8 cellular contexts compared by ENCODE assay signal in genomic region chr1:155218854-155219591, GRCh38. TPM values are rescaled to one million over a fixed set of nuclear protein-coding genes. Genes with fewer than 3 reads are reported as not detected.
DNase-seq lines count a peak whose midpoint lies in the region; ATAC-seq and TF ChIP-seq lines count a peak whose summit lies in the region.

No MANE protein-coding gene starts in this region.

- no peaks in the 10 kb centered on the region for H3K4me1 ChIP-seq in parathyroid adenoma

- no peak overlapping the region for H3K27ac ChIP-seq in parathyroid adenoma

- no peak for ATAC-seq in HG02973 (IDR thresholded peaks at IDR 0.05; ENCODE audit: unreplicated experiment)
- ATAC-seq in activated CD4-positive, CD25-positive, alpha-beta regulatory T cell treated with anti-CD3 and anti-CD28 coated beads, Interleukin-2, amount 50 U/mL, for 24 hours, result no peak

- peak overlapping the region; percentile 59 for H2AFZ ChIP-seq in parathyroid adenoma

- H3K36me3 ChIP-seq in parathyroid adenoma (ENCODE audit: control insufficient read depth, insufficient read depth, low read length), result no peaks in the 10 kb centered on the region

- no peak overlapping the region for H3K9ac ChIP-seq in parathyroid adenoma

- H3K27me3 ChIP-seq in parathyroid adenoma (ENCODE audit: control insufficient read depth, insufficient read depth, low read length), result no peaks in the 10 kb centered on the region

- peaks cover 16% of the 10 kb centered on the region for H3K4me1 Mint-ChIP-seq in activated T-helper 2 cell treated with anti-CD3 and anti-CD28 coated beads, Interferon-gamma antibody, Interleukin-2, Interleukin-4, amounts not matched to agents 10 μg/mL and 5 μg/mL and 100 μg/mL, durations not matched to agents 14 hours and 24 hours and 36 hours (ENCODE audit: low read depth)

- peak overlapping the region; percentile 71 for H3K27ac Mint-ChIP-seq in activated T-helper 2 cell treated with anti-CD3 and anti-CD28 coated beads, Interferon-gamma antibody, Interleukin-2, Interleukin-4, amounts not matched to agents 10 μg/mL and 5 μg/mL and 100 μg/mL, durations not matched to agents 14 hours and 24 hours and 36 hours

- H3K27me3 Mint-ChIP-seq in activated T-helper 2 cell treated with anti-CD3 and anti-CD28 coated beads, Interferon-gamma antibody, Interleukin-2, Interleukin-4, amounts not matched to agents 10 μg/mL and 5 μg/mL and 100 μg/mL, durations not matched to agents 14 hours and 24 hours and 36 hours (ENCODE audit: low read depth), result no peaks in the 10 kb centered on the region

- H3K9me3 Mint-ChIP-seq in activated T-helper 2 cell treated with anti-CD3 and anti-CD28 coated beads, Interferon-gamma antibody, Interleukin-2, Interleukin-4, amounts not matched to agents 10 μg/mL and 5 μg/mL and 100 μg/mL, durations not matched to agents 14 hours and 24 hours and 36 hours, result no peaks in the 10 kb centered on the region

- intact Hi-C loops in activated T-helper 2 cell treated with anti-CD3 and anti-CD28 coated beads, Interferon-gamma antibody, Interleukin-2, Interleukin-4, amounts not matched to agents 10 μg/mL and 5 μg/mL and 100 μg/mL, durations not matched to agents 14 hours and 24 hours and 36 hours (cut with micrococcal nuclease), result no loop called here

- no peak overlapping the region for H3K4me3 Mint-ChIP-seq in activated T-helper 2 cell treated with anti-CD3 and anti-CD28 coated beads, Interferon-gamma antibody, Interleukin-2, Interleukin-4, amounts not matched to agents 10 μg/mL and 5 μg/mL and 100 μg/mL, durations not matched to agents 14 hours and 24 hours and 36 hours (ENCODE audit: low read depth)

- peak overlapping the region; percentile 40 for H3K4me2 ChIP-seq in parathyroid adenoma (ENCODE audit: low read length)

- H3K79me2 ChIP-seq in parathyroid adenoma, result no peaks in the 10 kb centered on the region

- DNase-seq in NCI-H2081 (lab: John Stamatoyannopoulos, UW), result peak; percentile 72 to 84
- no peak for DNase-seq in NCI-H2081 treated with DMSO at 0.1 percent for 48 hours (lab: John Stamatoyannopoulos, UW)
- DNase-seq in NCI-H146 treated with DMSO at 0.1 percent for 48 hours (lab: John Stamatoyannopoulos, UW; ENCODE audit: unreplicated experiment), result peak; percentile 35
- no peak for DNase-seq in activated T-helper 2 cell treated with anti-CD3 and anti-CD28 coated beads, Interferon-gamma antibody, Interleukin-2, Interleukin-4, amounts not matched to agents 10 μg/mL and 5 μg/mL and 100 μg/mL, durations not matched to agents 14 hours and 24 hours and 36 hours (ENCODE audit: low spot score)
- DNase-seq in glomerular visceral epithelial cell (ENCODE audit: extremely low spot score), result peak; percentile 68

- no peaks in the 10 kb centered on the region for H3K9me3 ChIP-seq in parathyroid adenoma (ENCODE audit: control insufficient read depth, low read length)

- peak overlapping the region; percentile 9 for H3K4me3 ChIP-seq in parathyroid adenoma (ENCODE audit: low read depth, low read length)

- peaks cover 9% of the 10 kb centered on the region for H3K36me3 Mint-ChIP-seq in activated T-helper 2 cell treated with anti-CD3 and anti-CD28 coated beads, Interferon-gamma antibody, Interleukin-2, Interleukin-4, amounts not matched to agents 10 μg/mL and 5 μg/mL and 100 μg/mL, durations not matched to agents 14 hours and 24 hours and 36 hours (ENCODE audit: low read depth)

- no peak for TF ChIP-seq CTCF in parathyroid adenoma (IDR thresholded peaks at IDR 0.05)

RNA-seq across cellular contexts. Expression of gene MTX1, which starts 10.5 kb away (rescaled TPM):
- total RNA-seq in activated T-helper 2 cell treated with anti-CD3 and anti-CD28 coated beads, Interferon-gamma antibody, Interleukin-2, Interleukin-4, amounts not matched to agents 10 μg/mL and 5 μg/mL and 100 μg/mL, durations not matched to agents 14 hours and 24 hours and 36 hours, result 58.6 and 64.0 TPM in 2 replicates

RNA-seq across cellular contexts. Expression of gene THBS3, which starts 11.3 kb away (rescaled TPM):
- total RNA-seq in activated T-helper 2 cell treated with anti-CD3 and anti-CD28 coated beads, Interferon-gamma antibody, Interleukin-2, Interleukin-4, amounts not matched to agents 10 μg/mL and 5 μg/mL and 100 μg/mL, durations not matched to agents 14 hours and 24 hours and 36 hours, result 10.4 and 13.1 TPM in 2 replicates

RNA-seq across cellular contexts. Expression of gene ENTREP3, which starts 36.3 kb away (rescaled TPM):
- 42.5 and 45.5 TPM in 2 replicates for total RNA-seq in activated T-helper 2 cell treated with anti-CD3 and anti-CD28 coated beads, Interferon-gamma antibody, Interleukin-2, Interleukin-4, amounts not matched to agents 10 μg/mL and 5 μg/mL and 100 μg/mL, durations not matched to agents 14 hours and 24 hours and 36 hours

RNA-seq across cellular contexts. Expression of gene SCAMP3, which starts 43.1 kb away (rescaled TPM):
- total RNA-seq in activated T-helper 2 cell treated with anti-CD3 and anti-CD28 coated beads, Interferon-gamma antibody, Interleukin-2, Interleukin-4, amounts not matched to agents 10 μg/mL and 5 μg/mL and 100 μg/mL, durations not matched to agents 14 hours and 24 hours and 36 hours, result 113 and 123 TPM in 2 replicates

RNA-seq across cellular contexts. Expression of gene TRIM46, which starts 45.4 kb away (rescaled TPM):
- total RNA-seq in activated T-helper 2 cell treated with anti-CD3 and anti-CD28 coated beads, Interferon-gamma antibody, Interleukin-2, Interleukin-4, amounts not matched to agents 10 μg/mL and 5 μg/mL and 100 μg/mL, durations not matched to agents 14 hours and 24 hours and 36 hours, result 10.7 and 11.5 TPM in 2 replicates

Comparison
In these comparisons a context has a peak if more than half of its experiments do, and no peak if none do; other contexts are left out.
1. DNase-seq: peak in NCI-H2081 (2 of 2), NCI-H146 treated with DMSO at 0.1 percent for 48 hours (single experiment) and glomerular visceral epithelial cell (single experiment); none in NCI-H2081 treated with DMSO at 0.1 percent for 48 hours (single experiment) and activated T-helper 2 cell treated with anti-CD3 and anti-CD28 coated beads, Interferon-gamma antibody, Interleukin-2, Interleukin-4, amounts not matched to agents 10 μg/mL and 5 μg/mL and 100 μg/mL, durations not matched to agents 14 hours and 24 hours and 36 hours (single experiment).